Comparison of ENCODE assay signal across 8 cellular contexts in genomic region chr6:44255848-44256247, GRCh38. TPM values are rescaled to one million over a fixed set of nuclear protein-coding genes. Genes with fewer than 3 reads are reported as not detected.
DNase-seq lines count a peak whose midpoint lies in the region; ATAC-seq, FAIRE-seq and TF ChIP-seq lines count a peak whose summit lies in the region.

No MANE protein-coding gene starts in this region.

- peak overlapping the region; percentile 92 for H3K9ac ChIP-seq in keratinocyte (ENCODE audit: control insufficient read depth, extremely low read depth, insufficient read depth, low read length)

- H2AFZ ChIP-seq in keratinocyte (ENCODE audit: control insufficient read depth, low read length): no peak overlapping the region

- no peaks in the 10 kb centered on the region for H3K27me3 Mint-ChIP-seq in activated naive CD4-positive, alpha-beta T cell treated with anti-CD3 and anti-CD28 coated beads for 36 hours (ENCODE audit: low read depth)
- H3K27me3 Mint-ChIP-seq in activated naive CD8-positive, alpha-beta T cell: no peaks in the 10 kb centered on the region

- H4K20me1 ChIP-seq in keratinocyte (ENCODE audit: control insufficient read depth, extremely low read depth, insufficient read depth, low read length): peaks cover 51% of the 10 kb centered on the region

- H3K27me3 ChIP-seq in keratinocyte (ENCODE audit: control insufficient read depth, extremely low read depth, insufficient read depth, low read length) (no peaks in the 10 kb centered on the region), upper lobe of right lung (no peaks in the 10 kb centered on the region)

- H3K36me3 Mint-ChIP-seq in activated naive CD4-positive, alpha-beta T cell treated with anti-CD3 and anti-CD28 coated beads for 36 hours (ENCODE audit: low read depth): peaks cover 33% of the 10 kb centered on the region
- peaks cover 15% of the 10 kb centered on the region for H3K36me3 Mint-ChIP-seq in activated naive CD8-positive, alpha-beta T cell

- FAIRE-seq in keratinocyte (lab: Jason Lieb, UNC): no peak

- peaks cover 38% of the 10 kb centered on the region for H3K79me2 ChIP-seq in keratinocyte (ENCODE audit: control insufficient read depth, insufficient read depth, low read length)

- peak overlapping the region; percentile 75 for H3K4me3 Mint-ChIP-seq in activated naive CD4-positive, alpha-beta T cell treated with anti-CD3 and anti-CD28 coated beads for 36 hours
- peak overlapping the region; percentile 97 for H3K4me3 Mint-ChIP-seq in activated naive CD8-positive, alpha-beta T cell

- TF ChIP-seq CTCF in keratinocyte (optimal IDR thresholded peaks at IDR 0.05 in 1 of 3, IDR thresholded peaks at IDR 0.05 in 1 of 3, conservative IDR thresholded peaks at IDR 0.05 in 1 of 3; ENCODE audit: extremely low read depth in 1 of 3, insufficient read depth in 2 of 3, low read length in 3 of 3) (no peak), upper lobe of right lung (IDR thresholded peaks at IDR 0.05) (no peak)

- H3K9me3 ChIP-seq in keratinocyte (ENCODE audit: control insufficient read depth, low read depth, low read length) (no peaks in the 10 kb centered on the region), upper lobe of right lung (no peaks in the 10 kb centered on the region)

- H3K4me1 Mint-ChIP-seq in activated naive CD4-positive, alpha-beta T cell treated with anti-CD3 and anti-CD28 coated beads for 36 hours (ENCODE audit: low read depth): peaks cover 59% of the 10 kb centered on the region
- peaks cover 68% of the 10 kb centered on the region for H3K4me1 Mint-ChIP-seq in activated naive CD8-positive, alpha-beta T cell (ENCODE audit: low read depth)

- H3K27ac Mint-ChIP-seq in activated naive CD4-positive, alpha-beta T cell treated with anti-CD3 and anti-CD28 coated beads for 36 hours: peak overlapping the region; percentile 79
- peak overlapping the region; percentile 96 for H3K27ac Mint-ChIP-seq in activated naive CD8-positive, alpha-beta T cell

- CTCF ChIA-PET in activated naive CD4-positive, alpha-beta T cell treated with anti-CD3 and anti-CD28 coated beads for 36 hours (lab: Charles Lee): interaction anchor here (0.9 to 6.0 kb wide), 11 partner anchors 11 to 128 kb away, joined by 3 to 66 read pairs (median 6); partner anchors contain the start of genes HSP90AB1 and SLC29A1

- DNase-seq in activated naive CD4-positive, alpha-beta T cell treated with anti-CD3 and anti-CD28 coated beads for 36 hours: no peak
- DNase-seq in activated naive CD4-positive, alpha-beta T cell (lab: John Stamatoyannopoulos, UW): no peak
- no peak for DNase-seq in keratinocyte (ENCODE audit: low read depth, low spot score)
- no peak for DNase-seq in upper lobe of right lung
- DNase-seq in DMS79 treated with DMSO at 0.1 percent for 48 hours (lab: John Stamatoyannopoulos, UW): no peak
- no peak for DNase-seq in germinal center (ENCODE audit: low spot score)

- H3K4me2 ChIP-seq in keratinocyte (ENCODE audit: control insufficient read depth, extremely low read depth, insufficient read depth, low read depth, low read length): peak overlapping the region; percentile 98

- no peak overlapping the region for H3K27ac ChIP-seq in keratinocyte (ENCODE audit: control insufficient read depth, insufficient read depth, low read length)
- H3K27ac ChIP-seq in upper lobe of right lung: peak overlapping the region; percentile 24

- intact Hi-C loops in activated naive CD4-positive, alpha-beta T cell treated with anti-CD3 and anti-CD28 coated beads for 36 hours (cut with micrococcal nuclease): loop anchor here (1.0 to 2.0 kb wide), 2 partner anchors 9 to 35 kb away; partner anchors contain the start of gene HSP90AB1
- intact Hi-C loops in upper lobe of right lung (cut with DNase I): no loop called here

- dilution Hi-C loops in keratinocyte (cut with MboI; ENCODE audit: extremely low pct_ligation_motif_present, low sequenced_read_pairs): no loop called here

- ATAC-seq in upper lobe of right lung (no peak), GM18909 (IDR thresholded peaks at IDR 0.05; ENCODE audit: poor library complexity, unreplicated experiment) (no peak)

- peaks cover 18% of the 10 kb centered on the region for H3K4me1 ChIP-seq in keratinocyte (ENCODE audit: control insufficient read depth, extremely low read depth, insufficient read depth, low read length)
- peaks cover 18% of the 10 kb centered on the region for H3K4me1 ChIP-seq in upper lobe of right lung

- H3K9me3 Mint-ChIP-seq in activated naive CD4-positive, alpha-beta T cell treated with anti-CD3 and anti-CD28 coated beads for 36 hours: no peaks in the 10 kb centered on the region
- H3K9me3 Mint-ChIP-seq in activated naive CD8-positive, alpha-beta T cell (ENCODE audit: low read depth): no peaks in the 10 kb centered on the region

- peaks cover 2% of the 10 kb centered on the region for H3K9me1 ChIP-seq in keratinocyte (ENCODE audit: control insufficient read depth, extremely low read depth, insufficient read depth, low read length)

- H3K36me3 ChIP-seq in keratinocyte (ENCODE audit: control insufficient read depth in 2 of 2, extremely low read depth in 1 of 2, insufficient read depth in 2 of 2, low read length in 2 of 2) (peaks cover 41 to 60% of the 10 kb centered on the region in 2 experiments), upper lobe of right lung (peaks cover 53% of the 10 kb centered on the region)

- H3K4me3 ChIP-seq in keratinocyte (ENCODE audit: control insufficient read depth in 2 of 3, extremely low read depth in 1 of 3, insufficient read depth in 2 of 3, low read depth in 1 of 3, low read length in 3 of 3): peak overlapping the region; percentile 81 to 94 (median 90)
- peak overlapping the region; percentile 94 for H3K4me3 ChIP-seq in upper lobe of right lung

RNA-seq across cellular contexts. Expression of gene SLC35B2, which starts 1.5 kb away (rescaled TPM):
- total RNA-seq in activated naive CD4-positive, alpha-beta T cell treated with anti-CD3 and anti-CD28 coated beads for 36 hours: 1 to 10 TPM; 7.2 to 7.3 TPM
- polyA plus RNA-seq in keratinocyte: 69.9 to 118 TPM (median 103 TPM) in 3 replicates
- 11.2 TPM for polyA plus RNA-seq in keratinocyte (2011; ENCODE audit: low read depth)
- polyA plus RNA-seq in keratinocyte (2011; cell fraction: cytosol; rRNA removed): 59.9 and 66.5 TPM in 2 replicates
- 122 and 149 TPM in 2 replicates for polyA plus RNA-seq in keratinocyte (2011; cell fraction: nucleus; rRNA removed)
- polyA plus RNA-seq in keratinocyte (2012; ENCODE audit: low replicate concordance): 43.9 and 70.5 TPM in 2 replicates
- polyA minus RNA-seq in keratinocyte: 66.7 to 107 TPM (median 100 TPM) in 3 replicates
- polyA minus RNA-seq in keratinocyte (2011; cell fraction: cytosol; rRNA and poly(A)+ RNA removed): 81.3 TPM
- polyA minus RNA-seq in keratinocyte (2011; cell fraction: nucleus; rRNA and poly(A)+ RNA removed): 64.0 and 74.9 TPM in 2 replicates
- total RNA-seq in upper lobe of right lung: 32.3 TPM

RNA-seq across cellular contexts. Expression of gene HSP90AB1, which starts 8.9 kb away (rescaled TPM):
- 1,000 to 10,000 TPM; 1,951 to 2,044 TPM for total RNA-seq in activated naive CD4-positive, alpha-beta T cell treated with anti-CD3 and anti-CD28 coated beads for 36 hours
- polyA plus RNA-seq in keratinocyte: 653 to 1,215 TPM (median 1,089 TPM) in 3 replicates
- polyA plus RNA-seq in keratinocyte (2011; ENCODE audit: low read depth): 852 TPM
- polyA plus RNA-seq in keratinocyte (2011; cell fraction: cytosol; rRNA removed): 773 and 930 TPM in 2 replicates
- 1,009 and 1,163 TPM in 2 replicates for polyA plus RNA-seq in keratinocyte (2011; cell fraction: nucleus; rRNA removed)
- polyA plus RNA-seq in keratinocyte (2012; ENCODE audit: low replicate concordance): 801 and 914 TPM in 2 replicates
- polyA minus RNA-seq in keratinocyte: 444 to 942 TPM (median 851 TPM) in 3 replicates
- 482 TPM for polyA minus RNA-seq in keratinocyte (2011; cell fraction: cytosol; rRNA and poly(A)+ RNA removed)
- polyA minus RNA-seq in keratinocyte (2011; cell fraction: nucleus; rRNA and poly(A)+ RNA removed): 369 and 581 TPM in 2 replicates
- 660 TPM for total RNA-seq in upper lobe of right lung

RNA-seq across cellular contexts. Expression of gene NFKBIE, which starts 9.5 kb away (rescaled TPM):
- 1 to 10 TPM; 9.1 to 9.6 TPM for total RNA-seq in activated naive CD4-positive, alpha-beta T cell treated with anti-CD3 and anti-CD28 coated beads for 36 hours
- 5.7 to 7.3 TPM (median 6.5 TPM) in 3 replicates for polyA plus RNA-seq in keratinocyte
- 35.8 TPM for polyA plus RNA-seq in keratinocyte (2011; ENCODE audit: low read depth)
- 7.2 and 8.8 TPM in 2 replicates for polyA plus RNA-seq in keratinocyte (2011; cell fraction: cytosol; rRNA removed)
- 9.3 and 9.9 TPM in 2 replicates for polyA plus RNA-seq in keratinocyte (2011; cell fraction: nucleus; rRNA removed)
- 8.9 and 12.1 TPM in 2 replicates for polyA plus RNA-seq in keratinocyte (2012; ENCODE audit: low replicate concordance)
- 4.1 to 5.6 TPM (median 5.1 TPM) in 3 replicates for polyA minus RNA-seq in keratinocyte
- 12.7 TPM for polyA minus RNA-seq in keratinocyte (2011; cell fraction: cytosol; rRNA and poly(A)+ RNA removed)
- polyA minus RNA-seq in keratinocyte (2011; cell fraction: nucleus; rRNA and poly(A)+ RNA removed): 3.7 and 5.3 TPM in 2 replicates
- total RNA-seq in upper lobe of right lung: 7.1 TPM

RNA-seq across cellular contexts. Expression of gene TMEM151B, which starts 14.4 kb away (rescaled TPM):
- not detected for total RNA-seq in activated naive CD4-positive, alpha-beta T cell treated with anti-CD3 and anti-CD28 coated beads for 36 hours
- polyA plus RNA-seq in keratinocyte: not detected in 3 replicates
- not detected for polyA plus RNA-seq in keratinocyte (2011; ENCODE audit: low read depth)
- not detected in 2 replicates for polyA plus RNA-seq in keratinocyte (2011; cell fraction: cytosol; rRNA removed)
- not detected in 2 replicates for polyA plus RNA-seq in keratinocyte (2011; cell fraction: nucleus; rRNA removed)
- 0.25 TPM in 1 of 2 replicates, not detected in the other for polyA plus RNA-seq in keratinocyte (2012; ENCODE audit: low replicate concordance)
- polyA minus RNA-seq in keratinocyte: not detected in 3 replicates
- not detected for polyA minus RNA-seq in keratinocyte (2011; cell fraction: cytosol; rRNA and poly(A)+ RNA removed)
- not detected in 2 replicates for polyA minus RNA-seq in keratinocyte (2011; cell fraction: nucleus; rRNA and poly(A)+ RNA removed)
- total RNA-seq in upper lobe of right lung: not detected

RNA-seq across cellular contexts. Expression of gene SLC29A1, which starts 32.5 kb away (rescaled TPM):
- total RNA-seq in activated naive CD4-positive, alpha-beta T cell treated with anti-CD3 and anti-CD28 coated beads for 36 hours: 10 to 100 TPM; 32.7 to 33.4 TPM
- polyA plus RNA-seq in keratinocyte: 51.0 to 69.8 TPM (median 55.3 TPM) in 3 replicates
- polyA plus RNA-seq in keratinocyte (2011; ENCODE audit: low read depth): 5.1 TPM
- 29.3 and 31.8 TPM in 2 replicates for polyA plus RNA-seq in keratinocyte (2011; cell fraction: cytosol; rRNA removed)
- 81.3 and 83.5 TPM in 2 replicates for polyA plus RNA-seq in keratinocyte (2011; cell fraction: nucleus; rRNA removed)
- polyA plus RNA-seq in keratinocyte (2012; ENCODE audit: low replicate concordance): 21.2 and 44.8 TPM in 2 replicates
- 78.3 to 107 TPM (median 93.2 TPM) in 3 replicates for polyA minus RNA-seq in keratinocyte
- polyA minus RNA-seq in keratinocyte (2011; cell fraction: cytosol; rRNA and poly(A)+ RNA removed): 54.3 TPM
- 31.4 and 37.5 TPM in 2 replicates for polyA minus RNA-seq in keratinocyte (2011; cell fraction: nucleus; rRNA and poly(A)+ RNA removed)
- 59.8 TPM for total RNA-seq in upper lobe of right lung
